ENCODE assay signal across 13 cellular contexts in the genomic region with DNA sequence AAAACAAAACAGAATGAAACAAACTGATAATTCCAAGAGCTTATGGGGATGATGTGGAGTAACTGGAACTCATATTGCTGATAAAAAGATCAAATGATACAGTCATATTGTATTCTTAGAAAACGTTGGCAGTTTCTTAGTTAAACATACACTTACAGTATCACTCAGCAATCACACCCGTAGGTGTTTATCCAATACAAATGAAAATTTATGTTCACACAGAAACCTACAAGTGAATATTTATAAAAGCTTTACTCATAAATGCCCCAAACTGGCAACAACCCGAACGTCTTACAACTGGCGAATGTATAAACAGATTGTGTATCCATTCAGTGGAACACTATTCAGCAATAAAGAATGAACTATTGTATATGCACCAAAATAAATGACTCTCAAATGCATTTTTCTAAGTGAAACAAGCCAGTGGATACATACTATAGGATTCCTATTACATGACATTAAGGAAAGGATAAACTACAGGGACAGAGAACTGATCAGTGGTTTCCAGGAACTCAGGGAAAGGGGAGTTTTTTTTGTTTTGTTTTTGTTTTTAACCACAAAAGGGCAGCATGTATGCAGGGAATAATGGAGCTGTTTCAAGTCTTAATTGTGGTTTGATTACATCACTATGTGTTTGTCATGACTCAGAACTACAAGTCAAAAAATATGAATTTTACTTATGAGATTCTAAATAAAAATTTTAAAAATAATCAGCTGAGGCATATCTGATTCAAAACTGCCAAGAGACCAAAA.
DNase-seq lines count a peak whose midpoint lies in the region; ATAC-seq and FAIRE-seq lines count a peak whose summit lies in the region.
"Had no signal": no experiment of that assay in that cellular context is flagged by ENCODE, and none has a peak within 500 bp of the region (broad histone marks: within the 10 kb centered on the region; RNA-seq: fewer than 3 reads in every experiment).

No MANE protein-coding gene starts in this region.

- no peaks in the 10 kb centered on the region for H3K9me3 Mint-ChIP-seq in activated T-cell treated with anti-CD3 and anti-CD28 coated beads, Interleukin-2, amount 50 U/mL, for 72 hours
- H3K9me3 Mint-ChIP-seq: activated naive CD8-positive, alpha-beta T cell treated with anti-CD3 and anti-CD28 coated beads, Interleukin-2, amount 50 U/mL, for 24 hours; dendritic cell treated with granulocyte-macrophage colony-stimulating factor and Interleukin-4, amounts not matched to agents 40 ng/mL and 50 ng/mL, for 4 days; WTC11 had no signal

- peak overlapping the region in 1 of 2 donors; percentile 59 for H3K4me3 Mint-ChIP-seq in activated T-cell treated with anti-CD3 and anti-CD28 coated beads, Interleukin-2, amount 50 U/mL, for 72 hours
- no peak overlapping the region for H3K4me3 Mint-ChIP-seq in T-helper 17 cell
- H3K4me3 Mint-ChIP-seq: activated naive CD8-positive, alpha-beta T cell treated with anti-CD3 and anti-CD28 coated beads, Interleukin-2, amount 50 U/mL, for 24 hours; dendritic cell treated with granulocyte-macrophage colony-stimulating factor and Interleukin-4, amounts not matched to agents 40 ng/mL and 50 ng/mL, for 4 days; WTC11 had no signal

- peaks cover 8% of the 10 kb centered on the region for H3K4me1 Mint-ChIP-seq in activated T-cell treated with anti-CD3 and anti-CD28 coated beads, Interleukin-2, amount 50 U/mL, for 72 hours (ENCODE audit: low read depth)
- H3K4me1 Mint-ChIP-seq in T-helper 17 cell = peaks cover 5% of the 10 kb centered on the region
- H3K4me1 Mint-ChIP-seq: activated naive CD8-positive, alpha-beta T cell treated with anti-CD3 and anti-CD28 coated beads, Interleukin-2, amount 50 U/mL, for 24 hours had no signal

- H3K36me3 Mint-ChIP-seq in activated T-cell treated with anti-CD3 and anti-CD28 coated beads, Interleukin-2, amount 50 U/mL, for 72 hours (ENCODE audit: insufficient read depth in 2 of 2) = no peaks in the 10 kb centered on the region
- H3K36me3 Mint-ChIP-seq in T-helper 17 cell (ENCODE audit: low read depth) = no peaks in the 10 kb centered on the region
- H3K36me3 Mint-ChIP-seq: WTC11 had no signal

- no peaks in the 10 kb centered on the region for H3K9me3 ChIP-seq in T-helper 17 cell (ENCODE audit: control insufficient read depth, low read length, poor library complexity, severe bottlenecking)

- no peaks in the 10 kb centered on the region for H3K27me3 Mint-ChIP-seq in activated T-cell treated with anti-CD3 and anti-CD28 coated beads, Interleukin-2, amount 50 U/mL, for 72 hours (ENCODE audit: low read depth)
- peaks cover 23% of the 10 kb centered on the region for H3K27me3 Mint-ChIP-seq in T-helper 17 cell

- DNase-seq in activated T-cell treated with anti-CD3 and anti-CD28 coated beads, Interleukin-2, amount 50 U/mL, for 72 hours = no peak
- DNase-seq in activated T-cell treated with anti-CD3 and anti-CD28 coated beads for 4 hours (no peak), T-helper 17 cell (no peak), fibroblast of gingiva (ENCODE audit: low read depth) (peak; percentile 80), urothelium cell line (ENCODE audit: low spot score) (peak; percentile 38)
- DNase-seq in stimulated activated CD4-positive, alpha-beta T cell treated with anti-CD3 and anti-CD28 coated beads, Interleukin-4, amount 100 ng/mL, for 4 hours = no peak
- DNase-seq: activated naive CD8-positive, alpha-beta T cell treated with anti-CD3 and anti-CD28 coated beads, Interleukin-2, amount 50 U/mL, for 24 hours; islet precursor cell; NCI-H1048 had no signal

- peak; percentile 59 to 64 for ATAC-seq in activated T-cell treated with anti-CD3 and anti-CD28 coated beads, Interleukin-2, amount 50 U/mL, for 72 hours (replicated peaks in 1 of 2)
- no peak for ATAC-seq in T-helper 17 cell
- no peak for ATAC-seq in GM18861 (IDR thresholded peaks at IDR 0.05; ENCODE audit: unreplicated experiment)
- ATAC-seq in GM21381 (IDR thresholded peaks at IDR 0.05; ENCODE audit: unreplicated experiment) = no peak
- ATAC-seq: activated naive CD8-positive, alpha-beta T cell treated with anti-CD3 and anti-CD28 coated beads, Interleukin-2, amount 50 U/mL, for 24 hours; WTC11 had no signal

- peak overlapping the region; percentile 68 for H3K27ac Mint-ChIP-seq in activated T-cell treated with anti-CD3 and anti-CD28 coated beads, Interleukin-2, amount 50 U/mL, for 72 hours
- peak overlapping the region; percentile 62 for H3K27ac Mint-ChIP-seq in T-helper 17 cell
- H3K27ac Mint-ChIP-seq: activated naive CD8-positive, alpha-beta T cell treated with anti-CD3 and anti-CD28 coated beads, Interleukin-2, amount 50 U/mL, for 24 hours; dendritic cell treated with granulocyte-macrophage colony-stimulating factor and Interleukin-4, amounts not matched to agents 40 ng/mL and 50 ng/mL, for 4 days; WTC11 had no signal

- FAIRE-seq in urothelium cell line (lab: Jason Lieb, UNC) = no peak

Comparison
In these comparisons a context has a peak if more than half of its experiments do, and no peak if none do; other contexts are left out.
1. ATAC-seq: peak in activated T-cell treated with anti-CD3 and anti-CD28 coated beads, Interleukin-2, amount 50 U/mL, for 72 hours (2 of 2); none in T-helper 17 cell (single experiment), GM18861 (single experiment) and GM21381 (single experiment).
2. DNase-seq: peak in fibroblast of gingiva (single experiment) and urothelium cell line (single experiment); none in activated T-cell treated with anti-CD3 and anti-CD28 coated beads, Interleukin-2, amount 50 U/mL, for 72 hours (0 of 2), activated T-cell treated with anti-CD3 and anti-CD28 coated beads for 4 hours (single experiment), T-helper 17 cell (0 of 3) and stimulated activated CD4-positive, alpha-beta T cell treated with anti-CD3 and anti-CD28 coated beads, Interleukin-4, amount 100 ng/mL, for 4 hours (0 of 2).